In the genomic region with DNA sequence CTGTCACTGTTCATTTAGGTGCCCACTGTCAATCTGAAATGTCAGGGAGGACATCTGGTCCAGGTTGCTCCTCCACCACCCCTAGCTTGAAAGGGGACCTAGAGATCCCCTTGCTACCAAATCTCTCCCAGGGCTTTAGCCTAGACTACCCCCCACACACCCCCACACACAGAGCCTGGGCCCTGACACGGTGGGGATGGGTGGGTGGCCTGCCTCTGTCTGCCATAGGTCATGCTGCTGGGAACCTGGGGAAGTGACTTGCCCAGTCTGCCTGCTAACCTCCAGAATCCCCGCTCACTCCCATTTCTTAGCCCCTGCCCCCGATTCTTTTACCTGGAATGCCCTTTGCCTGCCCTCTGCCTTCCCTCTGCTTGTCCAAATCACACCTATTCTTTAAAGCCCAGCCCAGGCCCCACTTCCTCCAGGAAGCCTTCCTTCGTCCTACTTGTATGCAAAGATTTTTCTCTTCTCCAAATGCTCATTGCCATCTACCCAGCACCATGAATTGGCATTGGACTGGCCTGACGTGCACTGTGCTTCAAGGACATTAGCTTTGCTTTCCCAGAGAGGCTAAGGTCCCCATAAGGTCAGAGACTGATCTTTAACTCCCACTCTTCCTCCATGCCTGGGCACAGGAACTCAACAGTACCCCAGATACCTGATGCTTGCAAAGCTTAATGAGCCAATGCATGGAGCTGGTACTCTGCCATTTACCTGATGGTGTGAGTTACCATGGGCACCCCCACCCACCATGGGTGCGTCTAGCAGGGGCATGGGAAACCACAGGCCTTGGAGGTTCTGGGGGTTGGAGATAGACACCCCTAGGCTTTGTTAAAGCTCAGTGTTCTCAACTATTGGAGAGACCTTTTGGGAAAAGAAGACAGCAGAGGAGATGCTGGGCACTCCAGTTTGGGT, we compare ENCODE assay signal across 1 cellular context.
TF ChIP-seq lines count a peak whose summit lies in the region.

No MANE protein-coding gene starts in this region.

TF ChIP-seq in K562, 482 proteins besides CTCF, POLR2A, EP300 and RAD21:
- no peak for TF ChIP-seq ZEB2 (IDR thresholded peaks at IDR 0.05)
- TF ChIP-seq RBBP5 (IDR thresholded peaks at IDR 0.05; ENCODE audit: borderline replicate concordance, insufficient read depth, low read length, poor library complexity, severe bottlenecking), result peak; percentile 25
TF ChIP-seq in K562: peak in this region for 1.
